In genomic region chr2:234649951-234650350, GRCh38 we compare ENCODE assay signal across 28 cellular contexts.
"Had no signal": no experiment of that assay in that cellular context is flagged by ENCODE, and none has a peak within 500 bp of the region (broad histone marks: within the 10 kb centered on the region; RNA-seq: fewer than 3 reads in every experiment).

No MANE protein-coding gene starts in this region.

- H3K9me3 Mint-ChIP-seq: stimulated activated naive B cell treated with anti-CD40 and anti-IgM and Interleukin-4, amounts not matched to agents 10 μg/mL and 1 μg/mL and 100 μg/mL, for 72 hours; stimulated activated naive CD8-positive, alpha-beta T cell treated with anti-CD3 and anti-CD28 coated beads, Interleukin-15, amount 100 ng/mL, for 72 hours; stimulated activated naive CD8-positive, alpha-beta T cell treated with anti-CD3 and anti-CD28 coated beads, Interleukin-15, Interleukin-2, amounts not matched to agents 100 ng/mL and 50 ng/mL, for 24 hours had no signal

- H3K4me1 Mint-ChIP-seq: stimulated activated effector memory CD8-positive, alpha-beta T cell treated with anti-CD3 and anti-CD28 coated beads, Interleukin-12 subunit alpha, Interleukin-12 subunit beta, amount 100 ng/mL, for 72 hours; stimulated activated memory B cell treated with anti-CD40 and anti-IgM and Interleukin-4, amounts not matched to agents 10 μg/mL and 1 μg/mL and 100 μg/mL, for 72 hours; stimulated activated naive B cell treated with anti-CD40 and anti-IgM and Interleukin-4, amounts not matched to agents 10 μg/mL and 1 μg/mL and 100 μg/mL, for 72 hours; stimulated activated naive CD8-positive, alpha-beta T cell treated with anti-CD3 and anti-CD28 coated beads, Interleukin-15, amount 100 ng/mL, for 72 hours had no signal

- ATAC-seq: stimulated activated effector memory CD8-positive, alpha-beta T cell treated with anti-CD3 and anti-CD28 coated beads, Interleukin-12 subunit alpha, Interleukin-12 subunit beta, amount 100 ng/mL, for 72 hours; stimulated activated memory B cell treated with anti-CD40 and anti-IgM and Interleukin-4, amounts not matched to agents 10 μg/mL and 1 μg/mL and 100 μg/mL, for 72 hours; stimulated activated naive B cell treated with anti-CD40 and anti-IgM and Interleukin-4, amounts not matched to agents 10 μg/mL and 1 μg/mL and 100 μg/mL, for 72 hours; stimulated activated naive CD8-positive, alpha-beta T cell treated with anti-CD3 and anti-CD28 coated beads, Interleukin-15, amount 100 ng/mL, for 72 hours; stimulated activated naive CD8-positive, alpha-beta T cell treated with anti-CD3 and anti-CD28 coated beads, Interleukin-15, Interleukin-2, amounts not matched to agents 100 U/mL and 50 U/mL, for 24 hours; upper lobe of right lung had no signal

- H3K4me3 Mint-ChIP-seq: stimulated activated effector memory CD8-positive, alpha-beta T cell treated with anti-CD3 and anti-CD28 coated beads, Interleukin-12 subunit alpha, Interleukin-12 subunit beta, amount 100 ng/mL, for 72 hours; stimulated activated memory B cell treated with anti-CD40 and anti-IgM and Interleukin-4, amounts not matched to agents 10 μg/mL and 1 μg/mL and 100 μg/mL, for 72 hours; stimulated activated naive B cell treated with anti-CD40 and anti-IgM and Interleukin-4, amounts not matched to agents 10 μg/mL and 1 μg/mL and 100 μg/mL, for 72 hours; stimulated activated naive CD8-positive, alpha-beta T cell treated with anti-CD3 and anti-CD28 coated beads, Interleukin-15, amount 100 ng/mL, for 72 hours; stimulated activated naive CD8-positive, alpha-beta T cell treated with anti-CD3 and anti-CD28 coated beads, Interleukin-15, Interleukin-2, amounts not matched to agents 100 ng/mL and 50 ng/mL, for 24 hours; type B pancreatic cell had no signal

- H3K36me3 ChIP-seq: stomach, suprapubic skin, thoracic aorta, thyroid gland, tibial artery, tibial nerve, transverse colon, upper lobe of left lung, upper lobe of right lung, uterus, vagina had no signal

- H3K27ac ChIP-seq: stomach, suprapubic skin, testis, thoracic aorta, thyroid gland, tibial artery, tibial nerve, transverse colon, upper lobe of left lung, upper lobe of right lung, uterus, vagina had no signal

- H3K27me3 ChIP-seq: suprapubic skin, testis, thyroid gland, tibial nerve, transverse colon, upper lobe of left lung, upper lobe of right lung, uterus, vagina had no signal

- H3K27ac Mint-ChIP-seq: stimulated activated effector memory CD8-positive, alpha-beta T cell treated with anti-CD3 and anti-CD28 coated beads, Interleukin-12 subunit alpha, Interleukin-12 subunit beta, amount 100 ng/mL, for 72 hours; stimulated activated memory B cell treated with anti-CD40 and anti-IgM and Interleukin-4, amounts not matched to agents 10 μg/mL and 1 μg/mL and 100 μg/mL, for 72 hours; stimulated activated naive B cell treated with anti-CD40 and anti-IgM and Interleukin-4, amounts not matched to agents 10 μg/mL and 1 μg/mL and 100 μg/mL, for 72 hours; stimulated activated naive CD8-positive, alpha-beta T cell treated with anti-CD3 and anti-CD28 coated beads, Interleukin-15, amount 100 ng/mL, for 72 hours; stimulated activated naive CD8-positive, alpha-beta T cell treated with anti-CD3 and anti-CD28 coated beads, Interleukin-15, Interleukin-2, amounts not matched to agents 100 ng/mL and 50 ng/mL, for 24 hours; type B pancreatic cell had no signal

- H3K4me1 ChIP-seq: stomach, suprapubic skin, testis, thyroid gland, tibial artery, tibial nerve, transverse colon, upper lobe of left lung, upper lobe of right lung, uterus, vagina had no signal

- H3K4me3 ChIP-seq: stomach, suprapubic skin, testis, thoracic aorta, thyroid gland, tibial artery, tibial nerve, transverse colon, upper lobe of left lung, upper lobe of right lung, uterus, vagina had no signal

- H3K9me3 ChIP-seq: stomach, suprapubic skin, testis, thoracic aorta, thyroid gland, tibial artery, tibial nerve, transverse colon, upper lobe of left lung, upper lobe of right lung, uterus, vagina had no signal

- DNase-seq: stimulated activated CD4-positive, alpha-beta T cell treated with anti-CD3 and anti-CD28 coated beads, Interleukin-2, amount 100 ng/mL, for 48 hours; stimulated activated CD4-positive, alpha-beta T cell treated with anti-CD3 and anti-CD28 coated beads, Interleukin-4, amount 100 ng/mL, for 1 hour; stimulated activated CD4-positive, alpha-beta T cell treated with anti-CD3 and anti-CD28 coated beads, Interleukin-4, amount 100 ng/mL, for 24 hours; stimulated activated CD4-positive, alpha-beta T cell treated with anti-CD3 and anti-CD28 coated beads, Interleukin-4, amount 100 ng/mL, for 4 hours; stimulated activated CD8-positive, alpha-beta memory T cell treated with anti-CD3 and anti-CD28 coated beads, Interleukin-4, amount 100 ng/mL, for 48 hours; stimulated activated naive B cell treated with anti-CD40 and anti-IgM and Interleukin-4, amounts not matched to agents 10 μg/mL and 1 μg/mL and 100 μg/mL, for 72 hours; stimulated activated naive CD4-positive, alpha-beta T cell; stimulated activated naive CD4-positive, alpha-beta T cell treated with Interleukin-2 at 50 U/mL for 16 hours; stimulated activated naive CD8-positive, alpha-beta T cell treated with anti-CD3 and anti-CD28 coated beads, Interleukin-15, amount 100 ng/mL, for 72 hours; stimulated activated naive CD8-positive, alpha-beta T cell treated with anti-CD3 and anti-CD28 coated beads, Interleukin-15, Interleukin-2, amounts not matched to agents 100 U/mL and 50 U/mL, for 24 hours; stomach; substantia nigra; testis; thyroid gland; tibial artery; transverse colon; trophoblast cell; upper lobe of left lung; upper lobe of right lung; uterus had no signal

- H3K36me3 Mint-ChIP-seq: stimulated activated effector memory CD8-positive, alpha-beta T cell treated with anti-CD3 and anti-CD28 coated beads, Interleukin-12 subunit alpha, Interleukin-12 subunit beta, amount 100 ng/mL, for 72 hours; stimulated activated memory B cell treated with anti-CD40 and anti-IgM and Interleukin-4, amounts not matched to agents 10 μg/mL and 1 μg/mL and 100 μg/mL, for 72 hours; stimulated activated naive B cell treated with anti-CD40 and anti-IgM and Interleukin-4, amounts not matched to agents 10 μg/mL and 1 μg/mL and 100 μg/mL, for 72 hours; type B pancreatic cell had no signal
